ENCODE assay signal across 1 cellular context in genomic region chr10:6279540-6280267, GRCh38.
TF ChIP-seq lines count a peak whose summit lies in the region.

No MANE protein-coding gene starts in this region.

TF ChIP-seq in HepG2, 621 proteins besides CTCF, POLR2A, EP300 and RAD21 (continued from another document and continues in another):
- TF ChIP-seq THAP9 (CRISPR knock-in tag; IDR thresholded peaks at IDR 0.05; ENCODE audit: borderline replicate concordance) (no peak), CCAR2 (optimal IDR thresholded peaks at IDR 0.05; ENCODE audit: low read depth, low read length) (no peak), NFKBIZ (CRISPR knock-in tag; IDR thresholded peaks at IDR 0.05) (peak; percentile 44; the same call in 1 of the 2 replicates), ZNF570 (CRISPR knock-in tag; IDR thresholded peaks at IDR 0.05; ENCODE audit: borderline replicate concordance) (no peak), EHMT2 (IDR thresholded peaks at IDR 0.05; ENCODE audit: borderline replicate concordance, low read depth, low read length) (peak; percentile 40; the same call in 1 of the 2 replicates), CERS6 (CRISPR knock-in tag; IDR thresholded peaks at IDR 0.05) (no peak), BORCS8-MEF2B (CRISPR knock-in tag; IDR thresholded peaks at IDR 0.05) (no peak), NCOA2 (CRISPR knock-in tag; IDR thresholded peaks at IDR 0.05) (peak; percentile 76), SMYD3 (CRISPR knock-in tag; IDR thresholded peaks at IDR 0.05) (peak; percentile 90), BHLHE40 (IDR thresholded peaks at IDR 0.05; ENCODE audit: low read length) (peak; percentile 94), NFE2L2 (IDR thresholded peaks at IDR 0.05; ENCODE audit: low read length) (peak; percentile 65), TBX3 (IDR thresholded peaks at IDR 0.05; ENCODE audit: borderline replicate concordance) (peak; percentile 48; the same call in 1 of the 2 replicates), KDM1A (CRISPR knock-in tag; IDR thresholded peaks at IDR 0.05) (no peak), ZEB1 (IDR thresholded peaks at IDR 0.05; ENCODE audit: insufficient replicate concordance, low read depth) (no peak), FOXP1 (IDR thresholded peaks at IDR 0.05) (no peak), FOXP1 (CRISPR knock-in tag; IDR thresholded peaks at IDR 0.05) (peak; percentile 59), USF2 (IDR thresholded peaks at IDR 0.05; ENCODE audit: low read depth, low read length) (no peak), USF2 (CRISPR knock-in tag; IDR thresholded peaks at IDR 0.05; ENCODE audit: borderline replicate concordance) (no peak), SRSF9 (IDR thresholded peaks at IDR 0.05; ENCODE audit: borderline replicate concordance, insufficient read depth, low read depth, low read length, poor library complexity, severe bottlenecking) (no peak), MXD4 (CRISPR knock-in tag; IDR thresholded peaks at IDR 0.05) (0 out of 2 replicates have a peak, but pooled peaks have one; percentile 57), SNRNP70 (IDR thresholded peaks at IDR 0.05; ENCODE audit: low read depth, low read length) (no peak), IRF1 (CRISPR knock-in tag; IDR thresholded peaks at IDR 0.05; ENCODE audit: low read depth) (no peak), TERF1 (CRISPR knock-in tag; IDR thresholded peaks at IDR 0.05) (no peak), SMARCE1 (IDR thresholded peaks at IDR 0.05; ENCODE audit: borderline replicate concordance) (no peak), TOE1 (CRISPR knock-in tag; IDR thresholded peaks at IDR 0.05) (no peak), ZNF432 (CRISPR knock-in tag; IDR thresholded peaks at IDR 0.05; ENCODE audit: borderline replicate concordance) (no peak), PHB2 (IDR thresholded peaks at IDR 0.05; ENCODE audit: partially characterized antibody) (no peak), PHF21A (CRISPR knock-in tag; IDR thresholded peaks at IDR 0.05) (peak; percentile 85), NFYB (CRISPR knock-in tag; IDR thresholded peaks at IDR 0.05) (no peak), POLR2AphosphoS2 (IDR thresholded peaks at IDR 0.05; ENCODE audit: low read depth, low read length) (no peak), BRCA1 (CRISPR knock-in tag; IDR thresholded peaks at IDR 0.05) (no peak), ZNF761 (CRISPR knock-in tag; conservative IDR thresholded peaks at IDR 0.05) (no peak)
- TF ChIP-seq, protein P1, sequence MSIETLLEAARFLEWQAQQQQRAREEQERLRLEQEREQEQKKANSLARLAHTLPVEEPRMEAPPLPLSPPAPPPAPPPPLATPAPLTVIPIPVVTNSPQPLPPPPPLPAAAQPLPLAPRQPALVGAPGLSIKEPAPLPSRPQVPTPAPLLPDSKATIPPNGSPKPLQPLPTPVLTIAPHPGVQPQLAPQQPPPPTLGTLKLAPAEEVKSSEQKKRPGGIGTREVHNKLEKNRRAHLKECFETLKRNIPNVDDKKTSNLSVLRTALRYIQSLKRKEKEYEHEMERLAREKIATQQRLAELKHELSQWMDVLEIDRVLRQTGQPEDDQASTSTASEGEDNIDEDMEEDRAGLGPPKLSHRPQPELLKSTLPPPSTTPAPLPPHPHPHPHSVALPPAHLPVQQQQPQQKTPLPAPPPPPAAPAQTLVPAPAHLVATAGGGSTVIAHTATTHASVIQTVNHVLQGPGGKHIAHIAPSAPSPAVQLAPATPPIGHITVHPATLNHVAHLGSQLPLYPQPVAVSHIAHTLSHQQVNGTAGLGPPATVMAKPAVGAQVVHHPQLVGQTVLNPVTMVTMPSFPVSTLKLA (IDR thresholded peaks at IDR 0.05), result no peak
- TF ChIP-seq, protein P2, sequence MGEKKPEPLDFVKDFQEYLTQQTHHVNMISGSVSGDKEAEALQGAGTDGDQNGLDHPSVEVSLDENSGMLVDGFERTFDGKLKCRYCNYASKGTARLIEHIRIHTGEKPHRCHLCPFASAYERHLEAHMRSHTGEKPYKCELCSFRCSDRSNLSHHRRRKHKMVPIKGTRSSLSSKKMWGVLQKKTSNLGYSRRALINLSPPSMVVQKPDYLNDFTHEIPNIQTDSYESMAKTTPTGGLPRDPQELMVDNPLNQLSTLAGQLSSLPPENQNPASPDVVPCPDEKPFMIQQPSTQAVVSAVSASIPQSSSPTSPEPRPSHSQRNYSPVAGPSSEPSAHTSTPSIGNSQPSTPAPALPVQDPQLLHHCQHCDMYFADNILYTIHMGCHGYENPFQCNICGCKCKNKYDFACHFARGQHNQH (CRISPR knock-in tag; IDR thresholded peaks at IDR 0.05), result peak; percentile 97
- TF ChIP-seq, protein P3, sequence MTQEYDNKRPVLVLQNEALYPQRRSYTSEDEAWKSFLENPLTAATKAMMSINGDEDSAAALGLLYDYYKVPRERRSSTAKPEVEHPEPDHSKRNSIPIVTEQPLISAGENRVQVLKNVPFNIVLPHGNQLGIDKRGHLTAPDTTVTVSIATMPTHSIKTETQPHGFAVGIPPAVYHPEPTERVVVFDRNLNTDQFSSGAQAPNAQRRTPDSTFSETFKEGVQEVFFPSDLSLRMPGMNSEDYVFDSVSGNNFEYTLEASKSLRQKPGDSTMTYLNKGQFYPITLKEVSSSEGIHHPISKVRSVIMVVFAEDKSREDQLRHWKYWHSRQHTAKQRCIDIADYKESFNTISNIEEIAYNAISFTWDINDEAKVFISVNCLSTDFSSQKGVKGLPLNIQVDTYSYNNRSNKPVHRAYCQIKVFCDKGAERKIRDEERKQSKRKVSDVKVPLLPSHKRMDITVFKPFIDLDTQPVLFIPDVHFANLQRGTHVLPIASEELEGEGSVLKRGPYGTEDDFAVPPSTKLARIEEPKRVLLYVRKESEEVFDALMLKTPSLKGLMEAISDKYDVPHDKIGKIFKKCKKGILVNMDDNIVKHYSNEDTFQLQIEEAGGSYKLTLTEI (CRISPR knock-in tag; conservative IDR thresholded peaks at IDR 0.05), result no peak
- TF ChIP-seq, protein P4, sequence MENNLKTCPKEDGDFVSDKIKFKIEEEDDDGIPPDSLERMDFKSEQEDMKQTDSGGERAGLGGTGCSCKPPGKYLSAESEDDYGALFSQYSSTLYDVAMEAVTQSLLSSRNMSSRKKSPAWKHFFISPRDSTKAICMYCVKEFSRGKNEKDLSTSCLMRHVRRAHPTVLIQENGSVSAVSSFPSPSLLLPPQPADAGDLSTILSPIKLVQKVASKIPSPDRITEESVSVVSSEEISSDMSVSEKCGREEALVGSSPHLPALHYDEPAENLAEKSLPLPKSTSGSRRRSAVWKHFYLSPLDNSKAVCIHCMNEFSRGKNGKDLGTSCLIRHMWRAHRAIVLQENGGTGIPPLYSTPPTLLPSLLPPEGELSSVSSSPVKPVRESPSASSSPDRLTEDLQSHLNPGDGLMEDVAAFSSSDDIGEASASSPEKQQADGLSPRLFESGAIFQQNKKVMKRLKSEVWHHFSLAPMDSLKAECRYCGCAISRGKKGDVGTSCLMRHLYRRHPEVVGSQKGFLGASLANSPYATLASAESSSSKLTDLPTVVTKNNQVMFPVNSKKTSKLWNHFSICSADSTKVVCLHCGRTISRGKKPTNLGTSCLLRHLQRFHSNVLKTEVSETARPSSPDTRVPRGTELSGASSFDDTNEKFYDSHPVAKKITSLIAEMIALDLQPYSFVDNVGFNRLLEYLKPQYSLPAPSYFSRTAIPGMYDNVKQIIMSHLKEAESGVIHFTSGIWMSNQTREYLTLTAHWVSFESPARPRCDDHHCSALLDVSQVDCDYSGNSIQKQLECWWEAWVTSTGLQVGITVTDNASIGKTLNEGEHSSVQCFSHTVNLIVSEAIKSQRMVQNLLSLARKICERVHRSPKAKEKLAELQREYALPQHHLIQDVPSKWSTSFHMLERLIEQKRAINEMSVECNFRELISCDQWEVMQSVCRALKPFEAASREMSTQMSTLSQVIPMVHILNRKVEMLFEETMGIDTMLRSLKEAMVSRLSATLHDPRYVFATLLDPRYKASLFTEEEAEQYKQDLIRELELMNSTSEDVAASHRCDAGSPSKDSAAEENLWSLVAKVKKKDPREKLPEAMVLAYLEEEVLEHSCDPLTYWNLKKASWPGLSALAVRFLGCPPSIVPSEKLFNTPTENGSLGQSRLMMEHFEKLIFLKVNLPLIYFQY (CRISPR knock-in tag; IDR thresholded peaks at IDR 0.05; ENCODE audit: borderline replicate concordance), result no peak
- TF ChIP-seq, protein P5, sequence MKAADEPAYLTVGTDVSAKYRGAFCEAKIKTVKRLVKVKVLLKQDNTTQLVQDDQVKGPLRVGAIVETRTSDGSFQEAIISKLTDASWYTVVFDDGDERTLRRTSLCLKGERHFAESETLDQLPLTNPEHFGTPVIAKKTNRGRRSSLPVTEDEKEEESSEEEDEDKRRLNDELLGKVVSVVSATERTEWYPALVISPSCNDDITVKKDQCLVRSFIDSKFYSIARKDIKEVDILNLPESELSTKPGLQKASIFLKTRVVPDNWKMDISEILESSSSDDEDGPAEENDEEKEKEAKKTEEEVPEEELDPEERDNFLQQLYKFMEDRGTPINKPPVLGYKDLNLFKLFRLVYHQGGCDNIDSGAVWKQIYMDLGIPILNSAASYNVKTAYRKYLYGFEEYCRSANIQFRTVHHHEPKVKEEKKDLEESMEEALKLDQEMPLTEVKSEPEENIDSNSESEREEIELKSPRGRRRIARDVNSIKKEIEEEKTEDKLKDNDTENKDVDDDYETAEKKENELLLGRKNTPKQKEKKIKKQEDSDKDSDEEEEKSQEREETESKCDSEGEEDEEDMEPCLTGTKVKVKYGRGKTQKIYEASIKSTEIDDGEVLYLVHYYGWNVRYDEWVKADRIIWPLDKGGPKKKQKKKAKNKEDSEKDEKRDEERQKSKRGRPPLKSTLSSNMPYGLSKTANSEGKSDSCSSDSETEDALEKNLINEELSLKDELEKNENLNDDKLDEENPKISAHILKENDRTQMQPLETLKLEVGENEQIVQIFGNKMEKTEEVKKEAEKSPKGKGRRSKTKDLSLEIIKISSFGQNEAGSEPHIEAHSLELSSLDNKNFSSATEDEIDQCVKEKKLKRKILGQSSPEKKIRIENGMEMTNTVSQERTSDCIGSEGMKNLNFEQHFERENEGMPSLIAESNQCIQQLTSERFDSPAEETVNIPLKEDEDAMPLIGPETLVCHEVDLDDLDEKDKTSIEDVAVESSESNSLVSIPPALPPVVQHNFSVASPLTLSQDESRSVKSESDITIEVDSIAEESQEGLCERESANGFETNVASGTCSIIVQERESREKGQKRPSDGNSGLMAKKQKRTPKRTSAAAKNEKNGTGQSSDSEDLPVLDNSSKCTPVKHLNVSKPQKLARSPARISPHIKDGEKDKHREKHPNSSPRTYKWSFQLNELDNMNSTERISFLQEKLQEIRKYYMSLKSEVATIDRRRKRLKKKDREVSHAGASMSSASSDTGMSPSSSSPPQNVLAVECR (CRISPR knock-in tag; IDR thresholded peaks at IDR 0.05; ENCODE audit: borderline replicate concordance), result peak; percentile 38; the same call in 1 of the 2 replicates
- TF ChIP-seq, protein P6, sequence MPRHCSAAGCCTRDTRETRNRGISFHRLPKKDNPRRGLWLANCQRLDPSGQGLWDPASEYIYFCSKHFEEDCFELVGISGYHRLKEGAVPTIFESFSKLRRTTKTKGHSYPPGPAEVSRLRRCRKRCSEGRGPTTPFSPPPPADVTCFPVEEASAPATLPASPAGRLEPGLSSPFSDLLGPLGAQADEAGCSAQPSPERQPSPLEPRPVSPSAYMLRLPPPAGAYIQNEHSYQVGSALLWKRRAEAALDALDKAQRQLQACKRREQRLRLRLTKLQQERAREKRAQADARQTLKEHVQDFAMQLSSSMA (CRISPR knock-in tag; IDR thresholded peaks at IDR 0.05), result no peak
